14 cellular contexts compared by ENCODE assay signal in the genomic region with DNA sequence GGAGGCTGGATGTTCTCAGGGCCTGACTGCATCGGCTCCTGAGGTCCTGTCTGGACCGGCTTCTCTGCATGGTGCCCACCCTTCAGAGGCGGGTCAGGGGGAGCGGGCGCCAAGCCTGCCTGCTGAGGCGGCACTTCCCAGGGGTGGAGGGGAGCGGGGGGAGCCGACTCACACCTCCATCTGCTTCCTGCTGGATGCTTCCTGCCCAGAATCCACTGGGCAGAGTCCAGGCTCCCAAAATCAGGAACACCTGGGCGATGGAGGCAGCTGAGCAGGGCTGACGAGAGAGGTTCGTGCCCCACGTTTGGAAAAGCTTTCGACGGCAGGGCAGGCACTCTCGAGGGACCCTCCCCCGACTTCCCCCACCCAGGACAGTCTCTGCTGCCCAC. TPM values are rescaled to one million over a fixed set of nuclear protein-coding genes. Genes with fewer than 3 reads are reported as not detected.
DNase-seq lines count a peak whose midpoint lies in the region; ATAC-seq and TF ChIP-seq lines count a peak whose summit lies in the region.
"Had no signal": no experiment of that assay in that cellular context is flagged by ENCODE, and none has a peak within 500 bp of the region (broad histone marks: within the 10 kb centered on the region; RNA-seq: fewer than 3 reads in every experiment).

No MANE protein-coding gene starts in this region.

- H3K9me3 ChIP-seq in lower lobe of right lung (no peaks in the 10 kb centered on the region), skeletal muscle satellite cell (replicated peaks; ENCODE audit: low read length) (no peaks in the 10 kb centered on the region)
- H3K9me3 ChIP-seq: mucosa of descending colon had no signal

- peak overlapping the region; percentile 77 for H3K9ac ChIP-seq in skeletal muscle satellite cell (ENCODE audit: low read depth, low read length)
- H3K9ac ChIP-seq: GM23248 had no signal

- H3K4me1 Mint-ChIP-seq in CD14-positive monocyte, result peaks cover 31% of the 10 kb centered on the region

- intact Hi-C loops in CD14-positive monocyte (cut with micrococcal nuclease), result no loop called here
- intact Hi-C loops in lower lobe of right lung (cut with DNase I), result no loop called here

- H3K4me1 ChIP-seq in lower lobe of right lung, result peaks cover 47% of the 10 kb centered on the region
- H3K4me1 ChIP-seq in skeletal muscle satellite cell (ENCODE audit: control insufficient read depth, insufficient read depth, low read length), result peaks cover 17% of the 10 kb centered on the region

- DNase-seq in CD14-positive monocyte (ENCODE audit: low spot score), result no peak
- DNase-seq in caudate nucleus (lab: John Stamatoyannopoulos, UW), result no peak
- DNase-seq in lower lobe of right lung, result no peak
- no peak for DNase-seq in stimulated activated naive CD8-positive, alpha-beta T cell treated with anti-CD3 and anti-CD28 coated beads, Interleukin-15, Interleukin-2, amounts not matched to agents 100 U/mL and 50 U/mL, for 24 hours
- no peak for DNase-seq in MV-4-11 (lab: John Stamatoyannopoulos, UW)
- DNase-seq in erythroblast (lab: John Stamatoyannopoulos, UW), result no peak
- DNase-seq: activated CD4-positive, alpha-beta T cell treated with anti-CD3 and anti-CD28 coated beads, Interleukin-2, amount 50 U/mL, for 48 hours; GM23248; NCI-H2029; stimulated activated naive CD4-positive, alpha-beta T cell treated with Interleukin-2 at 50 U/mL for 16 hours had no signal

- H3K27me3 ChIP-seq in lower lobe of right lung (ENCODE audit: low read depth), result no peaks in the 10 kb centered on the region
- H3K27me3 ChIP-seq in skeletal muscle satellite cell (ENCODE audit: control insufficient read depth, insufficient read depth, low read length), result no peaks in the 10 kb centered on the region

- peaks cover 11% of the 10 kb centered on the region for H3K36me3 ChIP-seq in lower lobe of right lung
- peaks cover 17% of the 10 kb centered on the region for H3K36me3 ChIP-seq in skeletal muscle satellite cell (ENCODE audit: insufficient read depth, low read length)

- H3K4me3 Mint-ChIP-seq in CD14-positive monocyte, result peak overlapping the region; percentile 54 to 91

- no peak for TF ChIP-seq CTCF in CD14-positive monocyte (IDR thresholded peaks at IDR 0.05)
- TF ChIP-seq CTCF in lower lobe of right lung (IDR thresholded peaks at IDR 0.05), result no peak

- H3K4me3 ChIP-seq in lower lobe of right lung, result peak overlapping the region; percentile 30
- peak overlapping the region; percentile 2 for H3K4me3 ChIP-seq in skeletal muscle satellite cell (ENCODE audit: low read length)
- H3K4me3 ChIP-seq: GM23248, mucosa of descending colon, SK-N-MC had no signal

- H3K9me3 Mint-ChIP-seq in CD14-positive monocyte, result peaks cover 0 to 3% (median 0%) of the 10 kb centered on the region in 7 donors

- ATAC-seq in lower lobe of right lung, result peak in 1 of 2 donors; percentile 3
- no peak for ATAC-seq in stimulated activated naive CD8-positive, alpha-beta T cell treated with anti-CD3 and anti-CD28 coated beads, Interleukin-15, Interleukin-2, amounts not matched to agents 100 U/mL and 50 U/mL, for 24 hours
- no peak for ATAC-seq in HG02759 (IDR thresholded peaks at IDR 0.05; ENCODE audit: unreplicated experiment)

- TF ChIP-seq POLR2A in erythroblast (IDR thresholded peaks at IDR 0.05; ENCODE audit: low read length), result no peak

- H3K36me3 Mint-ChIP-seq in CD14-positive monocyte, result peaks cover 29 to 43% of the 10 kb centered on the region in 2 donors

- peak overlapping the region; percentile 82 for H3K27ac ChIP-seq in caudate nucleus (ENCODE audit: low read depth, low read length)
- H3K27ac ChIP-seq in lower lobe of right lung, result peak overlapping the region; percentile 80
- H3K27ac ChIP-seq: GM23248 had no signal

- peak overlapping the region; percentile 63 to 96 (median 93) for H3K27ac Mint-ChIP-seq in CD14-positive monocyte

- H3K4me2 ChIP-seq in skeletal muscle satellite cell (ENCODE audit: low read length), result no peak overlapping the region

- H3K27me3 Mint-ChIP-seq in CD14-positive monocyte (ENCODE audit: low read depth in 3 of 3), result peaks cover 0 to 2% (median 0%) of the 10 kb centered on the region in 3 donors

RNA-seq across cellular contexts. Expression of gene TIMM22, which starts 42.2 kb away (rescaled TPM):
- polyA plus RNA-seq in CD14-positive monocyte, result 10 to 100 TPM; 13.1 to 13.6 TPM
- total RNA-seq in lower lobe of right lung, result 9.1 TPM
- 17.2 and 17.5 TPM in 2 replicates for total RNA-seq in skeletal muscle satellite cell (2012; rRNA removed)

RNA-seq across cellular contexts. Expression of gene NXN, which starts 59.5 kb away (rescaled TPM):
- polyA plus RNA-seq in CD14-positive monocyte, result not detected
- 42.6 TPM for total RNA-seq in lower lobe of right lung
- 1.0 and 3.3 TPM in 2 replicates for total RNA-seq in skeletal muscle satellite cell (2012; rRNA removed)
